Comparison of ENCODE assay signal across 10 cellular contexts in the genomic region with DNA sequence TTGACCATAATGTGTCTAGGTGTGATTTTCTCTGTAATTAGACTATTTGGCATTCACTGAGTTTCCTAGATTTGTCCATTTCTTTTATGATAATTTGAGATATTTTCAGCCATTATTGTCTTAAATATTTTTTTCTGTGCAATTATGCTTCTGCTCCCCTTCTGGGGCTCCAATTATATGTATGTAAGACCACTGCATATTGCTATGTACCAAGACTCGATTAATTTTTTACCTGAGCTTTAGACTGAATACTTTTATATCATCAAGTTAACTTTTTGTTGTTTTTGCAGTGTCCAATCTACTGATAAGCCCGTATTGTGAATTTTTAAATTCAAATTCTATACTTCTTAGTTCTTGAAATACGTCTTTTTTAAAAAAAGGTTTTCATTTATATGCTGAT. TPM values are rescaled to one million over a fixed set of nuclear protein-coding genes. Genes with fewer than 3 reads are reported as not detected.
"Had no signal": no experiment of that assay in that cellular context is flagged by ENCODE, and none has a peak within 500 bp of the region (broad histone marks: within the 10 kb centered on the region; RNA-seq: fewer than 3 reads in every experiment).

No MANE protein-coding gene starts in this region.

- H3K9me3 ChIP-seq: HAP-1 had no signal

- H3K4me1 ChIP-seq: HAP-1 had no signal

- H3K36me3 ChIP-seq: HAP-1 had no signal

- H3K27ac ChIP-seq: GM23248 had no signal

- FAIRE-seq: H1, H54 had no signal

- DNase-seq: GM23248, GOT3, H7, H9, HCEC 1CT, HFFc6 had no signal

- H3K4me3 ChIP-seq: GM23248, GM23338, HAP-1 had no signal

RNA-seq across cellular contexts. Expression of a gene that starts 46.9 kb away (rescaled TPM):
- polyA plus RNA-seq: GM23338 had no signal
